Comparison of ENCODE assay signal across 8 cellular contexts in the genomic region with DNA sequence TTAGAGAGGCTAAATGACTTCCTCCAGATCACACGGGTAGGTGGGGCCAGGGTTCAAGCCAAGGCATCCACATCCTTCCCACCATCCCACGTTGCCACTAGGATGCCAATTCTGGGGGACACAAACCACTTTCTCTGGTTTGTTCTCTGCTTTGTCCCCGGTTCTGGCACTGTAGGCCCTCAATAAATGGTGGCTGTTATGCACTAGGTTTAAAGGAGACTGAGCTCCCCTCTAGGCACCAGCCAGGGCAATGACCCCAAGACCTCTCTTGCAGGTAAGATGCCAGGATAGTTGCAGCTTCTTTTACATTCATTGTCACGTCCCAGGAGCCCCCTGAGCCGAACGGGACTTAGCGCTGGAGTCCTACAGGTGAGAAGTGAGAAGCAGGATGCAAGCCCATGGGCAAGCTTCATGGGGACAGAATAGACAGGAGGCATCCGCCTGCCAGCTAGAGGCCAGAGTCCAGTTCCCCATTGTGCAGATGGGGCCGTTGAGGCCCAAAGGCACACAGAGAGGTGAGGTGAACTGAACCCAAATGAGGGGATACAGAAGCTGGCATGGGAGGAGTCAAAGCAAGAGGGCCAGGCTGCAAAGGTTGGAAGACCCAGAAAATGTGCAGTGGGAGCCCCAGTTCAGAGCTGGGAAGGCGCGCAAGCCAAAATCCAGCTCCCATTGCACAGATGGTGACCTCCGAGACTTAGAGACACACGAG. TPM values are rescaled to one million over a fixed set of nuclear protein-coding genes. Genes with fewer than 3 reads are reported as not detected.
DNase-seq lines count a peak whose midpoint lies in the region; ATAC-seq and TF ChIP-seq lines count a peak whose summit lies in the region.

No MANE protein-coding gene starts in this region.

- H3K4me2 ChIP-seq in skeletal muscle satellite cell (ENCODE audit: low read length), result peak overlapping the region; percentile 80

- H3K36me3 ChIP-seq in skeletal muscle satellite cell (ENCODE audit: insufficient read depth, low read length), result no peaks in the 10 kb centered on the region

- peak; percentile 3 for ATAC-seq in GM19455 (IDR thresholded peaks at IDR 0.05; ENCODE audit: unreplicated experiment)
- peak; percentile 3; the same call in 2 of the 3 replicates for ATAC-seq in SK-N-SH treated with all-trans-retinoic acid at 6 μM for 48 hours
- ATAC-seq in GM18868 (IDR thresholded peaks at IDR 0.05; ENCODE audit: unreplicated experiment), result no peak
- no peak for ATAC-seq in HG02970 (IDR thresholded peaks at IDR 0.05; ENCODE audit: low FRiP score, unreplicated experiment)

- peaks cover 7% of the 10 kb centered on the region for H3K4me1 ChIP-seq in skeletal muscle satellite cell (ENCODE audit: control insufficient read depth, insufficient read depth, low read length)

- peak; percentile 4 for DNase-seq in fibroblast of the aortic adventitia (ENCODE audit: low read depth)
- DNase-seq in T-helper 9 cell, result no peak
- no peak for DNase-seq in COLO829 (ENCODE audit: low spot score)

- H3K4me3 ChIP-seq in fibroblast of the aortic adventitia (ENCODE audit: low read depth, low read length) (peak overlapping the region; percentile 94), skeletal muscle satellite cell (ENCODE audit: low read length) (peak overlapping the region; percentile 75)

- no peaks in the 10 kb centered on the region for H3K9me3 ChIP-seq in skeletal muscle satellite cell (replicated peaks; ENCODE audit: low read length)

- no peaks in the 10 kb centered on the region for H3K27me3 ChIP-seq in skeletal muscle satellite cell (ENCODE audit: control insufficient read depth, insufficient read depth, low read length)

- no peak for TF ChIP-seq CTCF in fibroblast of the aortic adventitia (IDR thresholded peaks at IDR 0.05; ENCODE audit: insufficient read depth, low read length)

- peak overlapping the region; percentile 66 for H3K9ac ChIP-seq in skeletal muscle satellite cell (ENCODE audit: low read depth, low read length)

TF ChIP-seq in SK-N-SH treated with all-trans-retinoic acid at 6 μM for 48 hours, 23 proteins besides CTCF, POLR2A, EP300 and RAD21:
- TF ChIP-seq BACH2 (CRISPR knock-in tag; IDR thresholded peaks at IDR 0.05; ENCODE audit: borderline replicate concordance) (no peak), ZNF8 (CRISPR knock-in tag; IDR thresholded peaks at IDR 0.05) (no peak), OSR1 (CRISPR knock-in tag; IDR thresholded peaks at IDR 0.05) (no peak), ZFP3 (CRISPR knock-in tag; IDR thresholded peaks at IDR 0.05) (no peak), ZC3H10 (CRISPR knock-in tag; IDR thresholded peaks at IDR 0.05) (no peak)
- TF ChIP-seq, protein P1, sequence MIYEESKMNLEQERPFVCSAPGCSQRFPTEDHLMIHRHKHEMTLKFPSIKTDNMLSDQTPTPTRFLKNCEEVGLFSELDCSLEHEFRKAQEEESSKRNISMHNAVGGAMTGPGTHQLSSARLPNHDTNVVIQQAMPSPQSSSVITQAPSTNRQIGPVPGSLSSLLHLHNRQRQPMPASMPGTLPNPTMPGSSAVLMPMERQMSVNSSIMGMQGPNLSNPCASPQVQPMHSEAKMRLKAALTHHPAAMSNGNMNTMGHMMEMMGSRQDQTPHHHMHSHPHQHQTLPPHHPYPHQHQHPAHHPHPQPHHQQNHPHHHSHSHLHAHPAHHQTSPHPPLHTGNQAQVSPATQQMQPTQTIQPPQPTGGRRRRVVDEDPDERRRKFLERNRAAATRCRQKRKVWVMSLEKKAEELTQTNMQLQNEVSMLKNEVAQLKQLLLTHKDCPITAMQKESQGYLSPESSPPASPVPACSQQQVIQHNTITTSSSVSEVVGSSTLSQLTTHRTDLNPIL (CRISPR knock-in tag; IDR thresholded peaks at IDR 0.05; ENCODE audit: low read depth), result no peak
- TF ChIP-seq, protein P2, sequence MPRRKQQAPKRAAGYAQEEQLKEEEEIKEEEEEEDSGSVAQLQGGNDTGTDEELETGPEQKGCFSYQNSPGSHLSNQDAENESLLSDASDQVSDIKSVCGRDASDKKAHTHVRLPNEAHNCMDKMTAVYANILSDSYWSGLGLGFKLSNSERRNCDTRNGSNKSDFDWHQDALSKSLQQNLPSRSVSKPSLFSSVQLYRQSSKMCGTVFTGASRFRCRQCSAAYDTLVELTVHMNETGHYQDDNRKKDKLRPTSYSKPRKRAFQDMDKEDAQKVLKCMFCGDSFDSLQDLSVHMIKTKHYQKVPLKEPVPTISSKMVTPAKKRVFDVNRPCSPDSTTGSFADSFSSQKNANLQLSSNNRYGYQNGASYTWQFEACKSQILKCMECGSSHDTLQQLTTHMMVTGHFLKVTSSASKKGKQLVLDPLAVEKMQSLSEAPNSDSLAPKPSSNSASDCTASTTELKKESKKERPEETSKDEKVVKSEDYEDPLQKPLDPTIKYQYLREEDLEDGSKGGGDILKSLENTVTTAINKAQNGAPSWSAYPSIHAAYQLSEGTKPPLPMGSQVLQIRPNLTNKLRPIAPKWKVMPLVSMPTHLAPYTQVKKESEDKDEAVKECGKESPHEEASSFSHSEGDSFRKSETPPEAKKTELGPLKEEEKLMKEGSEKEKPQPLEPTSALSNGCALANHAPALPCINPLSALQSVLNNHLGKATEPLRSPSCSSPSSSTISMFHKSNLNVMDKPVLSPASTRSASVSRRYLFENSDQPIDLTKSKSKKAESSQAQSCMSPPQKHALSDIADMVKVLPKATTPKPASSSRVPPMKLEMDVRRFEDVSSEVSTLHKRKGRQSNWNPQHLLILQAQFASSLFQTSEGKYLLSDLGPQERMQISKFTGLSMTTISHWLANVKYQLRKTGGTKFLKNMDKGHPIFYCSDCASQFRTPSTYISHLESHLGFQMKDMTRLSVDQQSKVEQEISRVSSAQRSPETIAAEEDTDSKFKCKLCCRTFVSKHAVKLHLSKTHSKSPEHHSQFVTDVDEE (CRISPR knock-in tag; IDR thresholded peaks at IDR 0.05), result no peak
- TF ChIP-seq, protein P3, sequence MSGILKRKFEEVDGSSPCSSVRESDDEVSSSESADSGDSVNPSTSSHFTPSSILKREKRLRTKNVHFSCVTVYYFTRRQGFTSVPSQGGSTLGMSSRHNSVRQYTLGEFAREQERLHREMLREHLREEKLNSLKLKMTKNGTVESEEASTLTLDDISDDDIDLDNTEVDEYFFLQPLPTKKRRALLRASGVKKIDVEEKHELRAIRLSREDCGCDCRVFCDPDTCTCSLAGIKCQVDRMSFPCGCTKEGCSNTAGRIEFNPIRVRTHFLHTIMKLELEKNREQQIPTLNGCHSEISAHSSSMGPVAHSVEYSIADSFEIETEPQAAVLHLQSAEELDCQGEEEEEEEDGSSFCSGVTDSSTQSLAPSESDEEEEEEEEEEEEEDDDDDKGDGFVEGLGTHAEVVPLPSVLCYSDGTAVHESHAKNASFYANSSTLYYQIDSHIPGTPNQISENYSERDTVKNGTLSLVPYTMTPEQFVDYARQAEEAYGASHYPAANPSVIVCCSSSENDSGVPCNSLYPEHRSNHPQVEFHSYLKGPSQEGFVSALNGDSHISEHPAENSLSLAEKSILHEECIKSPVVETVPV (CRISPR knock-in tag; IDR thresholded peaks at IDR 0.05), result no peak

RNA-seq across cellular contexts. Expression of a gene that starts 0.7 kb away (rescaled TPM):
- total RNA-seq in fibroblast of the aortic adventitia (ENCODE audit: low replicate concordance), result 2.7 and 7.6 TPM in 2 replicates
- total RNA-seq in skeletal muscle satellite cell (2012; rRNA removed), result 2.8 and 3.9 TPM in 2 replicates

RNA-seq across cellular contexts. Expression of a gene that starts 12.4 kb away (rescaled TPM):
- total RNA-seq in fibroblast of the aortic adventitia (ENCODE audit: low replicate concordance), result 0.90 and 1.5 TPM in 2 replicates
- 1.0 and 1.7 TPM in 2 replicates for total RNA-seq in skeletal muscle satellite cell (2012; rRNA removed)

RNA-seq across cellular contexts. Expression of a gene that starts 33.2 kb away (rescaled TPM):
- total RNA-seq in fibroblast of the aortic adventitia (ENCODE audit: low replicate concordance), result 0.74 and 23.7 TPM in 2 replicates
- 4.8 and 7.2 TPM in 2 replicates for total RNA-seq in skeletal muscle satellite cell (2012; rRNA removed)

RNA-seq across cellular contexts. Expression of a gene that starts 45.2 kb away (rescaled TPM):
- total RNA-seq in fibroblast of the aortic adventitia (ENCODE audit: low replicate concordance), result 17.6 and 23.6 TPM in 2 replicates
- 11.4 and 12.7 TPM in 2 replicates for total RNA-seq in skeletal muscle satellite cell (2012; rRNA removed)

RNA-seq across cellular contexts. Expression of a gene that starts 52.7 kb away (rescaled TPM):
- 2.2 and 2.5 TPM in 2 replicates for total RNA-seq in fibroblast of the aortic adventitia (ENCODE audit: low replicate concordance)
- 3.5 and 4.2 TPM in 2 replicates for total RNA-seq in skeletal muscle satellite cell (2012; rRNA removed)

Comparison
In these comparisons a context has a peak if more than half of its experiments do, and no peak if none do; other contexts are left out.
1. ATAC-seq: peak in GM19455 (single experiment) and SK-N-SH treated with all-trans-retinoic acid at 6 μM for 48 hours (single experiment); none in GM18868 (single experiment) and HG02970 (single experiment).